ENCODE assay signal across 18 cellular contexts in the genomic region with DNA sequence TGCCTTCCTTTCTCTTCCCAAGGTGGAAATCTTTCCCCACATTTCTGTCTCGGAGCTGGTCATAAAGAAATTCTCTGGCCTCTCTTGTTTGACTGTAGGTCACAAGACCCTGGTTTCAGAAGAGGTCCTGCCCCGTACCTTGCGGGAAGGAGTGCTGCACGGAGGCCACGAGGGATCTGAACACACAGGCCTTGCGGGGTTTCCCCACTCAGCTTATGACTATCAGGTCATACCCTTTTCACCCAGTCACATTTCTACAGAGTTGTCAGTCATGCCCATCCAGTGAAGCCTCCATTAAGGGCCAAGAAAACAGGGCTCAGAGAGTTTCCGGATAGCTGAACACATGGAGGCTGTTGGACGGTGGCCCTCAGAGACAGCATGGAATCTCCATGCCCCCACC.
DNase-seq lines count a peak whose midpoint lies in the region; ATAC-seq, FAIRE-seq and TF ChIP-seq lines count a peak whose summit lies in the region.
"Had no signal": no experiment of that assay in that cellular context is flagged by ENCODE, and none has a peak within 500 bp of the region (broad histone marks: within the 10 kb centered on the region; RNA-seq: fewer than 3 reads in every experiment).

No MANE protein-coding gene starts in this region.

- H3K4me3 Mint-ChIP-seq in dendritic cell treated with granulocyte-macrophage colony-stimulating factor and Interleukin-4, amounts not matched to agents 40 ng/mL and 50 ng/mL, for 4 days = no peak overlapping the region
- H3K4me3 Mint-ChIP-seq: activated naive CD8-positive, alpha-beta T cell treated with anti-CD3 and anti-CD28 coated beads, Interleukin-2, amount 10 ng/mL, durations not matched to agents 7 days and 5 days; B cell; brain had no signal

- DNase-seq in activated CD4-positive, CD25-positive, alpha-beta regulatory T cell treated with anti-CD3 and anti-CD28 coated beads, Interleukin-2, amount 50 U/mL, for 72 hours = no peak
- DNase-seq in GM13976 (ENCODE audit: low spot score) (peak; percentile 32), GM19239 (ENCODE audit: insufficient read length, low spot score) (no peak), kidney glomerular epithelial cell (lab: John Stamatoyannopoulos, UW) (no peak)
- DNase-seq: activated naive CD8-positive, alpha-beta T cell treated with anti-CD3 and anti-CD28 coated beads, Interleukin-2, amount 10 ng/mL, durations not matched to agents 7 days and 5 days; esophagus squamous epithelium; Karpas-422; NCI-H1930; SJCRH30 had no signal

- no peaks in the 10 kb centered on the region for H3K27me3 Mint-ChIP-seq in dendritic cell treated with granulocyte-macrophage colony-stimulating factor and Interleukin-4, amounts not matched to agents 40 ng/mL and 50 ng/mL, for 4 days
- H3K27me3 Mint-ChIP-seq: activated naive CD8-positive, alpha-beta T cell treated with anti-CD3 and anti-CD28 coated beads, Interleukin-2, amount 10 ng/mL, durations not matched to agents 7 days and 5 days; B cell; brain had no signal

- no peaks in the 10 kb centered on the region for H3K9me3 Mint-ChIP-seq in dendritic cell treated with granulocyte-macrophage colony-stimulating factor and Interleukin-4, amounts not matched to agents 40 ng/mL and 50 ng/mL, for 4 days
- H3K9me3 Mint-ChIP-seq: activated naive CD8-positive, alpha-beta T cell treated with anti-CD3 and anti-CD28 coated beads, Interleukin-2, amount 10 ng/mL, durations not matched to agents 7 days and 5 days had no signal

- H3K27ac Mint-ChIP-seq in dendritic cell treated with granulocyte-macrophage colony-stimulating factor and Interleukin-4, amounts not matched to agents 40 ng/mL and 50 ng/mL, for 4 days = peak overlapping the region; percentile 84
- H3K27ac Mint-ChIP-seq: B cell had no signal

- intact Hi-C loops in dendritic cell treated with granulocyte-macrophage colony-stimulating factor and Interleukin-4, amounts not matched to agents 40 ng/mL and 50 ng/mL, for 4 days (cut with micrococcal nuclease) = no loop called here

- in situ Hi-C loops in GM13976 (cut with MboI; ENCODE audit: low sequenced_read_pairs, unreplicated experiment) = no loop called here

- H3K4me1 Mint-ChIP-seq in dendritic cell treated with granulocyte-macrophage colony-stimulating factor and Interleukin-4, amounts not matched to agents 40 ng/mL and 50 ng/mL, for 4 days (ENCODE audit: low read depth) = peaks cover 41% of the 10 kb centered on the region

- no peak for FAIRE-seq in GM19239 (lab: Jason Lieb, UNC)
- FAIRE-seq: A204.1, keratinocyte had no signal

- peak; percentile 58 to 82 for ATAC-seq in activated CD4-positive, CD25-positive, alpha-beta regulatory T cell treated with anti-CD3 and anti-CD28 coated beads, Interleukin-2, amount 50 U/mL, for 24 hours
- peak; percentile 78 for ATAC-seq in HG02678 (IDR thresholded peaks at IDR 0.05; ENCODE audit: unreplicated experiment)
- no peak for ATAC-seq in HG03135 (IDR thresholded peaks at IDR 0.05; ENCODE audit: unreplicated experiment)
- ATAC-seq: gastroesophageal sphincter had no signal

- no peaks in the 10 kb centered on the region for H3K36me3 Mint-ChIP-seq in dendritic cell treated with granulocyte-macrophage colony-stimulating factor and Interleukin-4, amounts not matched to agents 40 ng/mL and 50 ng/mL, for 4 days (ENCODE audit: low read depth)
- H3K36me3 Mint-ChIP-seq: activated naive CD8-positive, alpha-beta T cell treated with anti-CD3 and anti-CD28 coated beads, Interleukin-2, amount 10 ng/mL, durations not matched to agents 7 days and 5 days; brain had no signal

- TF ChIP-seq CTCF in GM13976 (IDR thresholded peaks at IDR 0.05; ENCODE audit: borderline replicate concordance, control extremely low read depth, extremely low read depth, insufficient read depth, missing control alignments) = no peak
